In genomic region chr1:243462929-243463697, GRCh38 we compare ENCODE assay signal across 27 cellular contexts.
DNase-seq lines count a peak whose midpoint lies in the region; ATAC-seq, FAIRE-seq and TF ChIP-seq lines count a peak whose summit lies in the region.
"Had no signal": no experiment of that assay in that cellular context is flagged by ENCODE, and none has a peak within 500 bp of the region (broad histone marks: within the 10 kb centered on the region; RNA-seq: fewer than 3 reads in every experiment).

No MANE protein-coding gene starts in this region.

- no peak for TF ChIP-seq CTCF in right lobe of liver (IDR thresholded peaks at IDR 0.05)
- no peak for TF ChIP-seq CTCF in HepG2 (CRISPR knock-in tag; IDR thresholded peaks at IDR 0.05)
- no peak for TF ChIP-seq CTCF in thyroid gland (IDR thresholded peaks at IDR 0.05)

- peak in 2 of 4 donors; percentile 4 to 6 for ATAC-seq in right lobe of liver
- ATAC-seq in HepG2: no peak
- ATAC-seq in stimulated activated naive B cell treated with anti-CD40 and anti-IgM and Interleukin-4, amounts not matched to agents 10 μg/mL and 1 μg/mL and 100 μg/mL, for 72 hours (replicated peaks): no peak
- no peak for ATAC-seq in GM21723 (IDR thresholded peaks at IDR 0.05; ENCODE audit: unreplicated experiment)
- ATAC-seq: A549, GM12878 had no signal

- peak overlapping the region in 2 of 3 donors; percentile 45 to 69 for H3K27ac ChIP-seq in right lobe of liver
- no peak overlapping the region for H3K27ac ChIP-seq in HepG2 (ENCODE audit: extremely low read length, insufficient read depth, low read length)
- peak overlapping the region; percentile 6 for H3K27ac ChIP-seq in caudate nucleus (ENCODE audit: low read depth, low read length)
- H3K27ac ChIP-seq in thyroid gland: no peak overlapping the region
- H3K27ac ChIP-seq: A549; BLaER1 treated with 17β-estradiol and CSF1 and Interleukin-3, amounts not matched to agents 10 nM and 100 nM had no signal

- BruUV-seq in HepG2 (replicated peaks; lab: Mats Ljungman, UMichigan): no TSS peak

- FAIRE-seq in HepG2 (lab: Jason Lieb, UNC): no peak
- FAIRE-seq: A549, D721Med, GM12878, GM18507, H54 had no signal

- intact Hi-C loops in right lobe of liver (cut with DNase I) (no loop called here), HepG2 (cut with micrococcal nuclease; ENCODE audit: unreplicated experiment) (no loop called here), thyroid gland (cut with DNase I) (no loop called here)

- H3K4me3 ChIP-seq in right lobe of liver (no peak overlapping the region), HepG2 (replicated peaks in 1 of 3; ENCODE audit: insufficient read depth in 1 of 3, low read depth in 2 of 3, low read length in 3 of 3) (no peak overlapping the region), thyroid gland (replicated peaks in 1 of 3) (no peak overlapping the region)
- H3K4me3 ChIP-seq: A549; BLaER1 treated with 17β-estradiol and CSF1 and Interleukin-3, amounts not matched to agents 10 nM and 100 nM; GM12878 had no signal

- no peak overlapping the region for H3K4me2 ChIP-seq in HepG2 (ENCODE audit: low read depth, low read length)
- H3K4me2 ChIP-seq: A549; BLaER1 treated with 17β-estradiol and CSF1 and Interleukin-3, amounts not matched to agents 10 nM and 100 nM had no signal

- H3K9ac ChIP-seq in HepG2 (ENCODE audit: insufficient read depth, low read depth, low read length): no peak overlapping the region
- H3K9ac ChIP-seq: BLaER1 treated with 17β-estradiol and CSF1 and Interleukin-3, amounts not matched to agents 10 nM and 100 nM had no signal

- no peaks in the 10 kb centered on the region for H4K20me1 ChIP-seq in HepG2 (ENCODE audit: insufficient read depth, low read length)

- in situ Hi-C loops in HepG2 (cut with HindIII; ENCODE audit: extremely low pct_ligation_motif_present, low pct_unique_long_range_greater_than_20kb): no loop called here

- no peaks in the 10 kb centered on the region for H3K9me3 ChIP-seq in right lobe of liver
- no peaks in the 10 kb centered on the region for H3K9me3 ChIP-seq in HepG2 (ENCODE audit: low read length)
- no peaks in the 10 kb centered on the region for H3K9me3 ChIP-seq in thyroid gland
- H3K9me3 ChIP-seq: A549; BE2C; BLaER1 treated with 17β-estradiol and CSF1 and Interleukin-3, amounts not matched to agents 10 nM and 100 nM had no signal

- H3K4me1 ChIP-seq in right lobe of liver: peaks cover 0 to 32% (median 5%) of the 10 kb centered on the region in 4 donors
- H3K4me1 ChIP-seq in HepG2 (ENCODE audit: insufficient read depth, low read length): no peaks in the 10 kb centered on the region
- H3K4me1 ChIP-seq in thyroid gland: peaks cover 10 to 12% of the 10 kb centered on the region in 2 donors
- H3K4me1 ChIP-seq: A549 had no signal

- H2AFZ ChIP-seq in HepG2 (ENCODE audit: low read length): no peak overlapping the region

- TF ChIP-seq POLR2A in right lobe of liver (IDR thresholded peaks at IDR 0.05): no peak
- no peak for TF ChIP-seq POLR2A in HepG2 (IDR thresholded peaks at IDR 0.05; ENCODE audit: insufficient read depth in 1 of 2, low read depth in 2 of 2, low read length in 2 of 2)
- TF ChIP-seq POLR2A in thyroid gland (IDR thresholded peaks at IDR 0.05): no peak

- peaks cover 18 to 37% of the 10 kb centered on the region in 2 donors for H3K36me3 Mint-ChIP-seq in stimulated activated naive B cell treated with anti-CD40 and anti-IgM and Interleukin-4, amounts not matched to agents 10 μg/mL and 1 μg/mL and 100 μg/mL, for 72 hours

- POLR2A ChIA-PET in HepG2 (lab: Yijun Ruan, JAX): no interaction called here

- no peaks in the 10 kb centered on the region for H3K79me2 ChIP-seq in HepG2 (ENCODE audit: insufficient read depth, low read length)

- CTCF ChIA-PET in HepG2 (lab: Yijun Ruan, JAX; ENCODE audit: low intra/inter-chr PET ratio, low total read pairs): no interaction called here

- TF ChIP-seq EP300 in HepG2 (IDR thresholded peaks at IDR 0.05; ENCODE audit: low read depth in 2 of 2, low read length in 2 of 2) (no peak), HepG2 (CRISPR knock-in tag; IDR thresholded peaks at IDR 0.05; ENCODE audit: borderline replicate concordance) (no peak)

- H3K4me1 Mint-ChIP-seq in stimulated activated naive B cell treated with anti-CD40 and anti-IgM and Interleukin-4, amounts not matched to agents 10 μg/mL and 1 μg/mL and 100 μg/mL, for 72 hours: peaks cover 9 to 11% of the 10 kb centered on the region in 2 donors
- H3K4me1 Mint-ChIP-seq: CD8-positive, alpha-beta memory T cell had no signal

- TF ChIP-seq RAD21 in HepG2 (CRISPR knock-in tag; IDR thresholded peaks at IDR 0.05): no peak

- DNase-seq in right lobe of liver: no peak
- no peak for DNase-seq in HepG2 (ENCODE audit: low spot score)
- DNase-seq in caudate nucleus (lab: John Stamatoyannopoulos, UW): no peak
- DNase-seq in myocyte (ENCODE audit: low read depth): peak; percentile 11
- DNase-seq in stimulated activated naive B cell treated with anti-CD40 and anti-IgM and Interleukin-4, amounts not matched to agents 10 μg/mL and 1 μg/mL and 100 μg/mL, for 72 hours: no peak
- DNase-seq in thyroid gland: no peak
- no peak for DNase-seq in glomerular visceral epithelial cell (ENCODE audit: extremely low spot score)
- DNase-seq: 8988T; ACHN; AML-193; BE2C; CD4-positive, alpha-beta T cell; CD8-positive, alpha-beta memory T cell; DMS 273 treated with DMSO at 0.1 percent for 48 hours; DMS79; EL; GDM1; GOT3; HCEC 1CT had no signal

- peak overlapping the region; percentile 44 for H3K27ac Mint-ChIP-seq in stimulated activated naive B cell treated with anti-CD40 and anti-IgM and Interleukin-4, amounts not matched to agents 10 μg/mL and 1 μg/mL and 100 μg/mL, for 72 hours
- H3K27ac Mint-ChIP-seq: CD14-positive monocyte; CD4-positive, alpha-beta T cell had no signal

- H3K36me3 ChIP-seq in right lobe of liver: no peaks in the 10 kb centered on the region
- no peaks in the 10 kb centered on the region for H3K36me3 ChIP-seq in HepG2 (replicated peaks in 1 of 2; ENCODE audit: control insufficient read depth in 1 of 2, insufficient read depth in 2 of 2, low read length in 2 of 2)
- no peaks in the 10 kb centered on the region for H3K36me3 ChIP-seq in thyroid gland
- H3K36me3 ChIP-seq: BE2C had no signal

- H3K27me3 ChIP-seq in right lobe of liver: no peaks in the 10 kb centered on the region
- H3K27me3 ChIP-seq in HepG2 (ENCODE audit: control insufficient read depth in 1 of 2, insufficient read depth in 2 of 2, low read length in 2 of 2): no peaks in the 10 kb centered on the region; a peak in 1 of 5 replicates
- no peaks in the 10 kb centered on the region for H3K27me3 ChIP-seq in thyroid gland
- H3K27me3 ChIP-seq: BE2C; BLaER1 treated with 17β-estradiol and CSF1 and Interleukin-3, amounts not matched to agents 10 nM and 100 nM had no signal

- H3K27me3 Mint-ChIP-seq in stimulated activated naive B cell treated with anti-CD40 and anti-IgM and Interleukin-4, amounts not matched to agents 10 μg/mL and 1 μg/mL and 100 μg/mL, for 72 hours: no peaks in the 10 kb centered on the region
- H3K27me3 Mint-ChIP-seq: CD4-positive, alpha-beta T cell; CD8-positive, alpha-beta memory T cell had no signal

- H3K9me3 Mint-ChIP-seq in stimulated activated naive B cell treated with anti-CD40 and anti-IgM and Interleukin-4, amounts not matched to agents 10 μg/mL and 1 μg/mL and 100 μg/mL, for 72 hours: no peaks in the 10 kb centered on the region
- H3K9me3 Mint-ChIP-seq: CD4-positive, alpha-beta T cell; CD8-positive, alpha-beta memory T cell had no signal

- H3K4me3 Mint-ChIP-seq in stimulated activated naive B cell treated with anti-CD40 and anti-IgM and Interleukin-4, amounts not matched to agents 10 μg/mL and 1 μg/mL and 100 μg/mL, for 72 hours: no peak overlapping the region
- H3K4me3 Mint-ChIP-seq: CD14-positive monocyte; CD4-positive, alpha-beta T cell; CD8-positive, alpha-beta memory T cell had no signal

- 92% methylated on average over 1 of the region's 1 CpG for WGBS in right lobe of liver (ENCODE audit: insufficient coverage, low coverage, low lambda C conversion rate, missing lambda C conversion rate)
- WGBS in HepG2 (ENCODE audit: low lambda C conversion rate): 78% methylated on average over 1 of the region's 1 CpG
- 92 to 100% methylated on average over 1 of the region's 1 CpG for WGBS in thyroid gland, 2 donors

TF ChIP-seq in HepG2, 621 proteins besides CTCF, POLR2A, EP300 and RAD21:
- TF ChIP-seq ZSCAN20 (CRISPR knock-in tag; IDR thresholded peaks at IDR 0.05; ENCODE audit: borderline replicate concordance) (no peak), BHLHE40 (IDR thresholded peaks at IDR 0.05; ENCODE audit: low read length) (no peak), ZNF569 (CRISPR knock-in tag; IDR thresholded peaks at IDR 0.05; ENCODE audit: borderline replicate concordance) (no peak), SOX5 (CRISPR knock-in tag; IDR thresholded peaks at IDR 0.05; ENCODE audit: borderline replicate concordance) (no peak), THAP9 (CRISPR knock-in tag; IDR thresholded peaks at IDR 0.05; ENCODE audit: borderline replicate concordance) (no peak), HDAC6 (IDR thresholded peaks at IDR 0.05; ENCODE audit: low read depth, low read length) (no peak), PHF20 (CRISPR knock-in tag; IDR thresholded peaks at IDR 0.05) (no peak)

Comparison
In these comparisons a context has a peak if more than half of its experiments do, and no peak if none do; other contexts are left out.
1. H3K27ac ChIP-seq: peak in right lobe of liver (2 of 3) and caudate nucleus (single experiment); none in HepG2 (single experiment) and thyroid gland (0 of 3).